2 cellular contexts compared by ENCODE assay signal in the genomic region with DNA sequence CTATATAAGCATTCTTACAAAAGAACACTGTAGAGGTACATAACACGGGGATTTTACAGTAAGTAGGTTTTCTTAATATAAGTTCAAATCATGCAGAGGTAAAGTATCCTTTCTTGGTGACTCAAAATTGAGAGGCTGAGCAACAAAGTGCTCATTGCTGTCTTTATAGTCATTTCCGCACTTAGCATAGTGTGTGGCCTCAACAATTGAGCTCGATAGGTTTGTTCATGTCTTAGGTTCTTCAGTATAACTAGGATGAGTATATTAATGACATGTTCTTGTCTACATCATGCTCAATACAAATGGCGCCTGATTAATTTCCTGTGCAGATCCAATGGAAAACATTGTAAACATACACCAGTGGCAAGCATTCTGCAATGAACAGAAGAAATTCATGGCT.
TF ChIP-seq lines count a peak whose summit lies in the region.

No MANE protein-coding gene starts in this region.

TF ChIP-seq in IMR-90, 13 proteins besides CTCF, POLR2A, EP300 and RAD21:
- no peak for TF ChIP-seq MXI1 (IDR thresholded peaks at IDR 0.05; ENCODE audit: borderline replicate concordance, low read depth, low read length)
- no peak for TF ChIP-seq FOS (IDR thresholded peaks at IDR 0.05; ENCODE audit: low read depth, low read length)
- TF ChIP-seq RCOR1 (IDR thresholded peaks at IDR 0.05; ENCODE audit: insufficient replicate concordance, low read length), result no peak
- TF ChIP-seq NFE2L2 (IDR thresholded peaks at IDR 0.05; ENCODE audit: low read depth, low read length), result no peak
- TF ChIP-seq SMC3 (IDR thresholded peaks at IDR 0.05; ENCODE audit: low read depth, low read length), result no peak; the same call in 1 of the 2 replicates
- no peak for TF ChIP-seq MAZ (IDR thresholded peaks at IDR 0.05; ENCODE audit: borderline replicate concordance, low read depth, low read length)
- no peak for TF ChIP-seq RFX5 (IDR thresholded peaks at IDR 0.05; ENCODE audit: low read depth, low read length)
- no peak for TF ChIP-seq CEBPB (IDR thresholded peaks at IDR 0.05; ENCODE audit: low read depth, low read length)
- no peak for TF ChIP-seq CHD1 (IDR thresholded peaks at IDR 0.05; ENCODE audit: low read depth, low read length)
- TF ChIP-seq BHLHE40 (IDR thresholded peaks at IDR 0.05; ENCODE audit: low read depth, low read length), result no peak
- TF ChIP-seq, protein P1, sequence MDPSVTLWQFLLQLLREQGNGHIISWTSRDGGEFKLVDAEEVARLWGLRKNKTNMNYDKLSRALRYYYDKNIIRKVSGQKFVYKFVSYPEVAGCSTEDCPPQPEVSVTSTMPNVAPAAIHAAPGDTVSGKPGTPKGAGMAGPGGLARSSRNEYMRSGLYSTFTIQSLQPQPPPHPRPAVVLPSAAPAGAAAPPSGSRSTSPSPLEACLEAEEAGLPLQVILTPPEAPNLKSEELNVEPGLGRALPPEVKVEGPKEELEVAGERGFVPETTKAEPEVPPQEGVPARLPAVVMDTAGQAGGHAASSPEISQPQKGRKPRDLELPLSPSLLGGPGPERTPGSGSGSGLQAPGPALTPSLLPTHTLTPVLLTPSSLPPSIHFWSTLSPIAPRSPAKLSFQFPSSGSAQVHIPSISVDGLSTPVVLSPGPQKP (IDR thresholded peaks at IDR 0.05; ENCODE audit: borderline replicate concordance, low read depth, low read length), result no peak
- TF ChIP-seq MAFK (IDR thresholded peaks at IDR 0.05; ENCODE audit: low read depth, low read length), result no peak
- TF ChIP-seq, protein P2, sequence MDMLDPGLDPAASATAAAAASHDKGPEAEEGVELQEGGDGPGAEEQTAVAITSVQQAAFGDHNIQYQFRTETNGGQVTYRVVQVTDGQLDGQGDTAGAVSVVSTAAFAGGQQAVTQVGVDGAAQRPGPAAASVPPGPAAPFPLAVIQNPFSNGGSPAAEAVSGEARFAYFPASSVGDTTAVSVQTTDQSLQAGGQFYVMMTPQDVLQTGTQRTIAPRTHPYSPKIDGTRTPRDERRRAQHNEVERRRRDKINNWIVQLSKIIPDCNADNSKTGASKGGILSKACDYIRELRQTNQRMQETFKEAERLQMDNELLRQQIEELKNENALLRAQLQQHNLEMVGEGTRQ (IDR thresholded peaks at IDR 0.05; ENCODE audit: low read depth, low read length), result no peak
TF ChIP-seq in IMR-90: peak in this region for 0.

TF ChIP-seq in GM12878, 131 proteins besides CTCF, POLR2A, EP300 and RAD21:
- 0 out of 2 replicates have a peak, but pooled peaks have one; percentile 22 for TF ChIP-seq MTA3 (IDR thresholded peaks at IDR 0.05; ENCODE audit: borderline replicate concordance, low read length)
- no peak for TF ChIP-seq SUPT20H (IDR thresholded peaks at IDR 0.05; ENCODE audit: borderline replicate concordance, control insufficient read depth, low read depth, low read length)
- TF ChIP-seq JUNB (IDR thresholded peaks at IDR 0.05), result peak; percentile 43; the same call in 1 of the 2 replicates
- TF ChIP-seq, protein P1 (IDR thresholded peaks at IDR 0.05; ENCODE audit: low read depth, low read length), result no peak
- no peak for TF ChIP-seq CHD1 (IDR thresholded peaks at IDR 0.05; ENCODE audit: low read depth, low read length)
